In the genomic region with DNA sequence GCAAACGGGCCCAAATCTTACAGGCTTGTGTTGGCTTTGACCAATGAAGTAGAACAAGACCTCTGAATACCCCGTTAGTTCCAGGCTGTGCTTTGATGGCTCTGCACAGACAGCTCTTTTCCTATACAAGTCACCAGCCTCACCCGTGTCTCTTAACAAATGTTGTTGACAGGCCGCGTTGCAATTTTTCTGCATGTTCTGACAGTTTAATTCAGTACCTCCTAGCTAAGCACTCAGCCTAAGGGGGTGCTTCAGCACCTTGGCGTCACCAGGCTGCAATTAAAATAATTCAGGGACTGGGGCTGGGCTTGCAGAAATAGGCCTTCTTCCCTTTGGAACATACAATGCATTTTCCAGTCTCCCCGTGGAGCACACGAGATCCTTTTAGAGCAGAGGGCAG, we compare ENCODE assay signal across 2 cellular contexts.
TF ChIP-seq lines count a peak whose summit lies in the region.

No MANE protein-coding gene starts in this region.

TF ChIP-seq in H1, 55 proteins besides CTCF, POLR2A, EP300 and RAD21:
- TF ChIP-seq POU5F1 (IDR thresholded peaks at IDR 0.05; ENCODE audit: low read depth, low read length) (no peak), TBP (IDR thresholded peaks at IDR 0.05; ENCODE audit: low read depth, low read length) (no peak), RBBP5 (IDR thresholded peaks at IDR 0.05; ENCODE audit: borderline replicate concordance, low read depth, low read length) (no peak), CBX5 (IDR thresholded peaks at IDR 0.05; ENCODE audit: low read depth, low read length) (no peak), CHD1 (IDR thresholded peaks at IDR 0.05; ENCODE audit: low read depth, low read length) (no peak), SIRT6 (IDR thresholded peaks at IDR 0.05; ENCODE audit: low read length) (no peak), BCL11A (IDR thresholded peaks at IDR 0.05; ENCODE audit: low read depth in 2 of 2, low read length in 2 of 2) (no peak), KDM4A (IDR thresholded peaks at IDR 0.05; ENCODE audit: low read depth, low read length, severe bottlenecking) (no peak), RFX5 (IDR thresholded peaks at IDR 0.05; ENCODE audit: borderline replicate concordance, low read depth, low read length) (no peak), CHD2 (IDR thresholded peaks at IDR 0.05; ENCODE audit: low read length) (no peak)
- TF ChIP-seq, protein P1, sequence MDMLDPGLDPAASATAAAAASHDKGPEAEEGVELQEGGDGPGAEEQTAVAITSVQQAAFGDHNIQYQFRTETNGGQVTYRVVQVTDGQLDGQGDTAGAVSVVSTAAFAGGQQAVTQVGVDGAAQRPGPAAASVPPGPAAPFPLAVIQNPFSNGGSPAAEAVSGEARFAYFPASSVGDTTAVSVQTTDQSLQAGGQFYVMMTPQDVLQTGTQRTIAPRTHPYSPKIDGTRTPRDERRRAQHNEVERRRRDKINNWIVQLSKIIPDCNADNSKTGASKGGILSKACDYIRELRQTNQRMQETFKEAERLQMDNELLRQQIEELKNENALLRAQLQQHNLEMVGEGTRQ (IDR thresholded peaks at IDR 0.05; ENCODE audit: low read length) = no peak
- TF ChIP-seq, protein P2, sequence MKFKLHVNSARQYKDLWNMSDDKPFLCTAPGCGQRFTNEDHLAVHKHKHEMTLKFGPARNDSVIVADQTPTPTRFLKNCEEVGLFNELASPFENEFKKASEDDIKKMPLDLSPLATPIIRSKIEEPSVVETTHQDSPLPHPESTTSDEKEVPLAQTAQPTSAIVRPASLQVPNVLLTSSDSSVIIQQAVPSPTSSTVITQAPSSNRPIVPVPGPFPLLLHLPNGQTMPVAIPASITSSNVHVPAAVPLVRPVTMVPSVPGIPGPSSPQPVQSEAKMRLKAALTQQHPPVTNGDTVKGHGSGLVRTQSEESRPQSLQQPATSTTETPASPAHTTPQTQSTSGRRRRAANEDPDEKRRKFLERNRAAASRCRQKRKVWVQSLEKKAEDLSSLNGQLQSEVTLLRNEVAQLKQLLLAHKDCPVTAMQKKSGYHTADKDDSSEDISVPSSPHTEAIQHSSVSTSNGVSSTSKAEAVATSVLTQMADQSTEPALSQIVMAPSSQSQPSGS (IDR thresholded peaks at IDR 0.05; ENCODE audit: low read length) = no peak
TF ChIP-seq in H1: peak in this region for 0.

TF ChIP-seq in GM12891, 5 proteins besides CTCF, POLR2A, EP300 and RAD21:
- TF ChIP-seq POLR2AphosphoS5 (IDR thresholded peaks at IDR 0.05; ENCODE audit: low read depth, low read length) = no peak
- TF ChIP-seq TAF1 (IDR thresholded peaks at IDR 0.05; ENCODE audit: low read depth, low read length) = no peak
- TF ChIP-seq SPI1 (IDR thresholded peaks at IDR 0.05; ENCODE audit: low read depth, low read length) = no peak
- TF ChIP-seq PAX5 (IDR thresholded peaks at IDR 0.05; ENCODE audit: insufficient read depth, low read length, severe bottlenecking) = no peak
- no peak for TF ChIP-seq POU2F2 (IDR thresholded peaks at IDR 0.05; ENCODE audit: low read depth, low read length)
